ENCODE assay signal across 8 cellular contexts in the genomic region with DNA sequence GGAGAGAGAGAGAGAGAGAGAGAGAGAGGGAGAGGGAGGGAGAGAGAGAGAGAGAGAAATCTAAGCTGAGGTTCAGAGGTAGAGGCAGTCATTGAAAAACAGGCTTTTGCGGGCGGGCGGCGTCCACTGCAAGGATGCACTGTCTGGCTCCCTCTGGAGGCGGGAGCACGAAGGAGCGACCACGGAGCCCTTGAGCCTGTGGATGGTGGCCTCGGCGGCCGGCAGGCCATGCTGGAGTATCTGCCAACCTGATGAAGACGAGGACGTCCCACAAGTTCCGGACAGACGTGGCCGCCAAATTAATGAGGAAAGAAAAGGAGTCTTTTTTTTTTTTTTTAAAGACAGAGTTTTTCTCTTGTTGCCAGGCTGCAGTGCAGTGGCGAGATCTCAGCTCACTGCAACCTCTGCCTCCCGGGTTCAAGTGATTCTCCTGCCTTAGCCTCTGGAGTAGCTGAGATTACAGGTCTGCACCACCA. TPM values are rescaled to one million over a fixed set of nuclear protein-coding genes. Genes with fewer than 3 reads are reported as not detected.
A peak's percentile ranks its signal among the peaks of the same experiment; 100 is the strongest.
DNase-seq lines count a peak whose midpoint lies in the region; ATAC-seq, FAIRE-seq and TF ChIP-seq lines count a peak whose summit lies in the region.

No MANE protein-coding gene starts in this region.

- H3K9me3 ChIP-seq in breast epithelium (no peaks in the 10 kb centered on the region), keratinocyte (ENCODE audit: control insufficient read depth, low read depth, low read length) (no peaks in the 10 kb centered on the region)

- no peak overlapping the region for H3K9ac ChIP-seq in keratinocyte (ENCODE audit: control insufficient read depth, extremely low read depth, insufficient read depth, low read length)

- peak; percentile 66 for ATAC-seq in HG02798 (IDR thresholded peaks at IDR 0.05; ENCODE audit: poor library complexity, unreplicated experiment)
- ATAC-seq in HG03095 (IDR thresholded peaks at IDR 0.05; ENCODE audit: unreplicated experiment) = no peak

- peak; percentile 77 for TF ChIP-seq CTCF in GM12865 (IDR thresholded peaks at IDR 0.05; ENCODE audit: insufficient read depth, low read depth, low read length, missing control alignments)
- peak; percentile 28 to 73 (median 65) for TF ChIP-seq CTCF in breast epithelium (IDR thresholded peaks at IDR 0.05)
- TF ChIP-seq CTCF in keratinocyte (optimal IDR thresholded peaks at IDR 0.05 in 1 of 3, IDR thresholded peaks at IDR 0.05 in 1 of 3, conservative IDR thresholded peaks at IDR 0.05 in 1 of 3; ENCODE audit: extremely low read depth in 1 of 3, insufficient read depth in 2 of 3, low read length in 3 of 3) = peak; percentile 65 to 93 (median 89)

- peak; percentile 84 for DNase-seq in GM12865 (ENCODE audit: low read depth)
- DNase-seq in NCI-H2171 treated with DMSO at 0.1 percent for 48 hours (lab: John Stamatoyannopoulos, UW) = peak; percentile 31
- peak; percentile 42 to 59 (median 51) for DNase-seq in activated CD4-positive, CD25-positive, alpha-beta regulatory T cell (lab: John Stamatoyannopoulos, UW)
- peak; percentile 80 to 89 for DNase-seq in breast epithelium (ENCODE audit: low spot score in 2 of 2)
- no peak for DNase-seq in keratinocyte (ENCODE audit: low read depth, low spot score)
- peak; percentile 84 for DNase-seq in stimulated activated CD4-positive, alpha-beta T cell treated with anti-CD3 and anti-CD28 coated beads, Interleukin-15, amount 100 ng/mL, for 24 hours

- H3K36me3 ChIP-seq in breast epithelium (no peaks in the 10 kb centered on the region), keratinocyte (ENCODE audit: control insufficient read depth in 2 of 2, extremely low read depth in 1 of 2, insufficient read depth in 2 of 2, low read length in 2 of 2) (no peaks in the 10 kb centered on the region)

- no peak for TF ChIP-seq POLR2A in breast epithelium (IDR thresholded peaks at IDR 0.05)

- H3K27me3 ChIP-seq in breast epithelium (no peaks in the 10 kb centered on the region), keratinocyte (ENCODE audit: control insufficient read depth, extremely low read depth, insufficient read depth, low read length) (no peaks in the 10 kb centered on the region)

- H3K4me2 ChIP-seq in keratinocyte (ENCODE audit: control insufficient read depth, extremely low read depth, insufficient read depth, low read depth, low read length) = no peak overlapping the region

- FAIRE-seq in keratinocyte (lab: Jason Lieb, UNC) = no peak

- peaks cover 3% of the 10 kb centered on the region for H3K79me2 ChIP-seq in keratinocyte (ENCODE audit: control insufficient read depth, insufficient read depth, low read length)

- H3K4me1 ChIP-seq in breast epithelium (no peaks in the 10 kb centered on the region), keratinocyte (ENCODE audit: control insufficient read depth, extremely low read depth, insufficient read depth, low read length) (peaks cover 10% of the 10 kb centered on the region)

- H3K4me3 ChIP-seq in GM12865 (ENCODE audit: low read depth, low read length) (no peak overlapping the region), breast epithelium (peak overlapping the region in 2 of 3 donors; percentile 7 to 27), keratinocyte (ENCODE audit: control insufficient read depth in 2 of 3, extremely low read depth in 1 of 3, insufficient read depth in 2 of 3, low read depth in 1 of 3, low read length in 3 of 3) (no peak overlapping the region)

- H3K27ac ChIP-seq in breast epithelium = no peak overlapping the region
- no peak overlapping the region for H3K27ac ChIP-seq in keratinocyte (ENCODE audit: control insufficient read depth, insufficient read depth, low read length)

- dilution Hi-C loops in keratinocyte (cut with MboI; ENCODE audit: extremely low pct_ligation_motif_present, low sequenced_read_pairs) = no loop called here

- intact Hi-C loops in breast epithelium (cut with DNase I; ENCODE audit: low total_unique reads) = no loop called here

- H3K9me1 ChIP-seq in keratinocyte (ENCODE audit: control insufficient read depth, extremely low read depth, insufficient read depth, low read length) = no peaks in the 10 kb centered on the region

- H2AFZ ChIP-seq in keratinocyte (ENCODE audit: control insufficient read depth, low read length) = no peak overlapping the region

- H4K20me1 ChIP-seq in keratinocyte (ENCODE audit: control insufficient read depth, extremely low read depth, insufficient read depth, low read length) = no peaks in the 10 kb centered on the region

RNA-seq across cellular contexts. Expression of gene CCDC125, which starts 2.2 kb away (rescaled TPM):
- 10 to 100 TPM in 2 of 3 donors, 1 to 10 TPM in 1; 6.6 to 18.4 (median 13.8) TPM for total RNA-seq in breast epithelium
- 3.8 to 6.3 TPM (median 3.9 TPM) in 3 replicates for polyA plus RNA-seq in keratinocyte
- polyA plus RNA-seq in keratinocyte (2011; ENCODE audit: low read depth) = 6.2 TPM
- 3.6 and 5.3 TPM in 2 replicates for polyA plus RNA-seq in keratinocyte (2011; cell fraction: cytosol; rRNA removed)
- 6.0 and 7.1 TPM in 2 replicates for polyA plus RNA-seq in keratinocyte (2011; cell fraction: nucleus; rRNA removed)
- polyA plus RNA-seq in keratinocyte (2012; ENCODE audit: low replicate concordance) = 4.5 and 5.2 TPM in 2 replicates
- polyA minus RNA-seq in keratinocyte = 2.0 to 5.8 TPM (median 4.2 TPM) in 3 replicates
- 4.8 TPM for polyA minus RNA-seq in keratinocyte (2011; cell fraction: cytosol; rRNA and poly(A)+ RNA removed)
- 3.1 and 4.0 TPM in 2 replicates for polyA minus RNA-seq in keratinocyte (2011; cell fraction: nucleus; rRNA and poly(A)+ RNA removed)

RNA-seq across cellular contexts. Expression of gene AK6, which starts 34.5 kb away (rescaled TPM):
- total RNA-seq in breast epithelium = 10 to 100 TPM; 19.5 to 35.8 (median 25.6) TPM
- polyA plus RNA-seq in keratinocyte = 21.3 to 60.3 TPM (median 27.3 TPM) in 3 replicates
- polyA plus RNA-seq in keratinocyte (2011; ENCODE audit: low read depth) = 60.9 TPM
- polyA plus RNA-seq in keratinocyte (2011; cell fraction: cytosol; rRNA removed) = 26.2 and 58.6 TPM in 2 replicates
- 17.1 and 21.9 TPM in 2 replicates for polyA plus RNA-seq in keratinocyte (2011; cell fraction: nucleus; rRNA removed)
- polyA plus RNA-seq in keratinocyte (2012; ENCODE audit: low replicate concordance) = 34.6 and 80.5 TPM in 2 replicates
- 1.6 to 20.2 TPM (median 4.8 TPM) in 3 replicates for polyA minus RNA-seq in keratinocyte
- polyA minus RNA-seq in keratinocyte (2011; cell fraction: cytosol; rRNA and poly(A)+ RNA removed) = 10.4 TPM
- 0.74 and 8.5 TPM in 2 replicates for polyA minus RNA-seq in keratinocyte (2011; cell fraction: nucleus; rRNA and poly(A)+ RNA removed)

RNA-seq across cellular contexts. Expression of gene TAF9, which starts 34.5 kb away (rescaled TPM):
- 10 to 100 TPM; 35.4 to 44.9 (median 38.3) TPM for total RNA-seq in breast epithelium
- polyA plus RNA-seq in keratinocyte = 167 to 237 TPM (median 187 TPM) in 3 replicates
- 164 TPM for polyA plus RNA-seq in keratinocyte (2011; ENCODE audit: low read depth)
- 230 and 415 TPM in 2 replicates for polyA plus RNA-seq in keratinocyte (2011; cell fraction: cytosol; rRNA removed)
- 141 and 170 TPM in 2 replicates for polyA plus RNA-seq in keratinocyte (2011; cell fraction: nucleus; rRNA removed)
- 98.4 and 99.6 TPM in 2 replicates for polyA plus RNA-seq in keratinocyte (2012; ENCODE audit: low replicate concordance)
- polyA minus RNA-seq in keratinocyte = 34.4 to 120 TPM (median 68.7 TPM) in 3 replicates
- 73.7 TPM for polyA minus RNA-seq in keratinocyte (2011; cell fraction: cytosol; rRNA and poly(A)+ RNA removed)
- 19.2 and 34.1 TPM in 2 replicates for polyA minus RNA-seq in keratinocyte (2011; cell fraction: nucleus; rRNA and poly(A)+ RNA removed)

RNA-seq across cellular contexts. Expression of gene RAD17, which starts 34.8 kb away (rescaled TPM):
- total RNA-seq in breast epithelium = 10 to 100 TPM; 14.6 to 24.1 (median 14.7) TPM
- polyA plus RNA-seq in keratinocyte = 13.4 to 23.0 TPM (median 22.8 TPM) in 3 replicates
- 10.6 TPM for polyA plus RNA-seq in keratinocyte (2011; ENCODE audit: low read depth)
- polyA plus RNA-seq in keratinocyte (2011; cell fraction: cytosol; rRNA removed) = 10.8 and 18.5 TPM in 2 replicates
- polyA plus RNA-seq in keratinocyte (2011; cell fraction: nucleus; rRNA removed) = 18.7 and 19.2 TPM in 2 replicates
- 14.4 and 15.4 TPM in 2 replicates for polyA plus RNA-seq in keratinocyte (2012; ENCODE audit: low replicate concordance)
- polyA minus RNA-seq in keratinocyte = 10.4 to 19.7 TPM (median 16.8 TPM) in 3 replicates
- polyA minus RNA-seq in keratinocyte (2011; cell fraction: cytosol; rRNA and poly(A)+ RNA removed) = 11.9 TPM
- polyA minus RNA-seq in keratinocyte (2011; cell fraction: nucleus; rRNA and poly(A)+ RNA removed) = 14.1 and 24.3 TPM in 2 replicates

Comparison
In these comparisons a context has a peak if more than half of its experiments do, and no peak if none do; other contexts are left out.
1. H3K4me3 ChIP-seq: peak in breast epithelium (2 of 3); none in GM12865 (single experiment) and keratinocyte (0 of 3).
2. Peak in every context shown above with its lines, with median percentiles within 50 percentile points of each other: CTCF ChIP-seq.